18 cellular contexts compared by ENCODE assay signal in the genomic region with DNA sequence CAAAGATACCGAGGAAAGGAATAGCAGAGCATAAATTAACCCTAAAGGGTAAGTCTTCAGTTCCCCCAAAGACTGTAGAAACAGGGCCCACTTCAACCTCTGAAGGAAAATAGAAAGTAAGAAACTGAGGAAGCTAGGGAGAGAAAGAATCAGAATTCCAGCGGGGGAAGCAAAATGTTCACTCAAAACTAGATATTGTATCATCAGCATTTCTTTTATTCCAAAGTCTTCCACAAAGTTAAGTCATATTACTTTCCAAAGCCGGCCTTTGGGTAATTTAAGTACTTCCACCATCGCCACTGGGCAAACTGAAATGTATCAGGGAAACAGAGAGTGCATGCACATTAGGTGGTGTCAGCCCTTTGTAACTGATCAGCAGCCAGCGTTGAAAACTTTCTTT.
"Had no signal": no experiment of that assay in that cellular context is flagged by ENCODE, and none has a peak within 500 bp of the region (broad histone marks: within the 10 kb centered on the region; RNA-seq: fewer than 3 reads in every experiment).

No MANE protein-coding gene starts in this region.

- H3K27me3 Mint-ChIP-seq: activated naive CD8-positive, alpha-beta T cell; dendritic cell treated with granulocyte-macrophage colony-stimulating factor and Interleukin-4, amounts not matched to agents 40 ng/mL and 50 ng/mL, for 4 days; stimulated activated naive CD8-positive, alpha-beta T cell treated with anti-CD3 and anti-CD28 coated beads, Interleukin-15, Interleukin-2, amounts not matched to agents 100 ng/mL and 50 ng/mL, for 24 hours had no signal

- H3K36me3 ChIP-seq: adrenal gland, ascending aorta, brain microvascular endothelial cell, lower lobe of right lung, tibial artery had no signal

- H3K4me3 ChIP-seq: adrenal gland, ascending aorta, lower lobe of right lung, skin epidermis, tibial artery had no signal

- H3K27ac Mint-ChIP-seq: activated naive CD8-positive, alpha-beta T cell; activated T-cell treated with anti-CD3 and anti-CD28 coated beads, Interleukin-2, amount 50 U/mL, for 24 hours; activated T-helper 17 cell treated with anti-CD3 and anti-CD28 coated beads, Interleukin-2, amount 50 U/mL, for 72 hours; dendritic cell treated with granulocyte-macrophage colony-stimulating factor and Interleukin-4, amounts not matched to agents 40 ng/mL and 50 ng/mL, for 4 days; mesothelial cell of epicardium; naive thymus-derived CD8-positive, alpha-beta T cell; stimulated activated naive CD8-positive, alpha-beta T cell treated with anti-CD3 and anti-CD28 coated beads, Interleukin-15, Interleukin-2, amounts not matched to agents 100 ng/mL and 50 ng/mL, for 24 hours; WTC11 had no signal

- H2AFZ ChIP-seq: parathyroid adenoma had no signal

- H3K27ac ChIP-seq: adrenal gland, ascending aorta, brain microvascular endothelial cell, foreskin keratinocyte, lower lobe of right lung, parathyroid adenoma, tibial artery had no signal

- H3K4me3 Mint-ChIP-seq: activated naive CD8-positive, alpha-beta T cell; activated T-cell treated with anti-CD3 and anti-CD28 coated beads, Interleukin-2, amount 50 U/mL, for 24 hours; activated T-helper 17 cell treated with anti-CD3 and anti-CD28 coated beads, Interleukin-2, amount 50 U/mL, for 72 hours; dendritic cell treated with granulocyte-macrophage colony-stimulating factor and Interleukin-4, amounts not matched to agents 40 ng/mL and 50 ng/mL, for 4 days; mesothelial cell of epicardium; naive thymus-derived CD8-positive, alpha-beta T cell; stimulated activated naive CD8-positive, alpha-beta T cell treated with anti-CD3 and anti-CD28 coated beads, Interleukin-15, Interleukin-2, amounts not matched to agents 100 ng/mL and 50 ng/mL, for 24 hours; WTC11 had no signal

- H3K9ac ChIP-seq: parathyroid adenoma had no signal

- H3K9me3 ChIP-seq: adrenal gland, ascending aorta, lower lobe of right lung, tibial artery had no signal

- H3K9me3 Mint-ChIP-seq: activated T-cell treated with anti-CD3 and anti-CD28 coated beads, Interleukin-2, amount 50 U/mL, for 24 hours; activated T-helper 17 cell treated with anti-CD3 and anti-CD28 coated beads, Interleukin-2, amount 50 U/mL, for 72 hours; stimulated activated naive CD8-positive, alpha-beta T cell treated with anti-CD3 and anti-CD28 coated beads, Interleukin-15, Interleukin-2, amounts not matched to agents 100 ng/mL and 50 ng/mL, for 24 hours had no signal

- ATAC-seq: activated T-helper 17 cell treated with anti-CD3 and anti-CD28 coated beads, Interleukin-2, amount 50 U/mL, for 72 hours; naive thymus-derived CD8-positive, alpha-beta T cell had no signal

- FAIRE-seq: islet of Langerhans had no signal

- H3K79me2 ChIP-seq: parathyroid adenoma had no signal

- H3K27me3 ChIP-seq: adrenal gland, ascending aorta, brain microvascular endothelial cell, foreskin keratinocyte, tibial artery had no signal

- H3K4me1 ChIP-seq: ascending aorta, lower lobe of right lung, parathyroid adenoma, tibial artery had no signal

- H3K4me1 Mint-ChIP-seq: activated T-helper 17 cell treated with anti-CD3 and anti-CD28 coated beads, Interleukin-2, amount 50 U/mL, for 72 hours; naive thymus-derived CD8-positive, alpha-beta T cell had no signal

- H3K36me3 Mint-ChIP-seq: activated naive CD8-positive, alpha-beta T cell; mesothelial cell of epicardium had no signal

- DNase-seq: effector CD4-positive, alpha-beta T cell had no signal
